Comparison of ENCODE assay signal across 1 cellular context in the genomic region with DNA sequence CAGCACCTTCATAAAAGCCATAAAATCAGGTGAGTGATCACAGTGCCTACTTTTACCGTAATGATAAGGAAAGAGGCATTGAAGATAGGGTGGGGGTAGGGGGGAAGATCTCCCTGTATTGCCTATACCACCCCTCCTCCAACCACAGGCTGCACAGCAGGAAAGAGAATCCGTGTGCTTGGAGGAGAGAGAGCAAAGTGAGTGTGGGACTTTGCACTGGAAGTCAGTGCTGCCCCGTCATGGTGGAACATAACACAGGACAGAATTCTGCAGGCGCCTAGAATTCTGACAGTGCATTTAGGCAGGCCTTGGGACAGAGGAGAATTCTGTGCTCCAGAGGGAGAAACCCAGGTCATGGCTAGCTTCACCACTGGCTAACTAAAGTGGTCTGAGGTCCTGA.
TF ChIP-seq lines count a peak whose summit lies in the region.

No MANE protein-coding gene starts in this region.

TF ChIP-seq in H1, 55 proteins besides CTCF, POLR2A, EP300 and RAD21:
- peak; percentile 39 for TF ChIP-seq ASH2L (IDR thresholded peaks at IDR 0.05; ENCODE audit: low read length)
- no peak for TF ChIP-seq SIRT6 (IDR thresholded peaks at IDR 0.05; ENCODE audit: low read length)
- TF ChIP-seq KDM1A (IDR thresholded peaks at IDR 0.05; ENCODE audit: borderline replicate concordance, low read length): no peak
- TF ChIP-seq SIN3A (conservative IDR thresholded peaks at IDR 0.05 in 1 of 2, IDR thresholded peaks at IDR 0.05 in 1 of 2; ENCODE audit: low read depth in 1 of 2, low read length in 2 of 2): no peak
- TF ChIP-seq PHF8 (conservative IDR thresholded peaks at IDR 0.05; ENCODE audit: low read depth, low read length): no peak
